Comparison of ENCODE assay signal across 23 cellular contexts in the genomic region with DNA sequence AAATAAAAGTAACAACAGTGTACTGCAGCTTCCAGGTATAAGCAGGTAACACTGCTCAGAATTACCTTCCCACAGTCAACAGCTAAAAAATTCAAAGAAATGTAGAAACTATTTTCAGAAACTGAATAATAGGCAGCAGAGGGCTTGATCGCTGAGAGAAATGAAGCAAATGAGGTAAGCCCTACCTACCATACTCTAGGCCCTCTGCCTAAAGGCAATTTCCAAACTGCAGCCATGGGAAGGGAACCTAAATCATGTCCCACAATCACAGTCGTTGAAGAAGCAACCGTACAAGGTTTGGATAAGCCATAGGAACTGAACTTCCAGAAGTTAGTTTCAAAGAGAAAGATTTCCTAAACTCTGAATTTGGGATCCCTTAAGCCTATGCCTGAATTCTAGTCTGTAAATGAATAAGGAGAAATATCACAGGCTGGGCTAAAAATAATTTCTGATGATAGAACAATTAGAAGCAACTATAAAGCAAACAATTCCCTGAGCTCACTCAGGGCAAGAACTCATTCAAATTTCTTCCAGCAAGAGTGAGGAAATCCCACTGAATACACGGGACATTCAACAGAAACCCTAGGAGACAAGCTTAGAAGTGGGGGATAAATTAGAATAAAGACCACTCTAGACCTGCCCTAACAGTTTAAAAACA. TPM values are rescaled to one million over a fixed set of nuclear protein-coding genes. Genes with fewer than 3 reads are reported as not detected.
DNase-seq lines count a peak whose midpoint lies in the region; ATAC-seq, FAIRE-seq and TF ChIP-seq lines count a peak whose summit lies in the region.
"Had no signal": no experiment of that assay in that cellular context is flagged by ENCODE, and none has a peak within 500 bp of the region (broad histone marks: within the 10 kb centered on the region; RNA-seq: fewer than 3 reads in every experiment).

No MANE protein-coding gene starts in this region.

- no peak for FAIRE-seq in endothelial cell of umbilical vein (lab: Jason Lieb, UNC)
- FAIRE-seq: G401.6, RCC 7860 had no signal

- H3K9me3 ChIP-seq in HUES6 (ENCODE audit: control insufficient read depth, insufficient read depth, low read depth, low read length) (no peaks in the 10 kb centered on the region), endothelial cell of umbilical vein (replicated peaks; ENCODE audit: control insufficient read depth, insufficient read depth, low read length) (no peaks in the 10 kb centered on the region), psoas muscle (no peaks in the 10 kb centered on the region)
- H3K9me3 ChIP-seq: thyroid gland had no signal

- CTCF ChIA-PET in endothelial cell of umbilical vein (lab: Charles Lee) = interaction anchor here (0.8 to 1.2 kb wide), 4 partner anchors 12 to 41 kb away, joined by 3 to 4 read pairs (median 4); a partner anchor contains a TSS

- H2AFZ ChIP-seq in endothelial cell of umbilical vein (ENCODE audit: low read depth, low read length) = no peak overlapping the region

- no peaks in the 10 kb centered on the region for H3K9me1 ChIP-seq in endothelial cell of umbilical vein (replicated peaks; ENCODE audit: control insufficient read depth, extremely low read depth, insufficient read depth, low read length)

- TF ChIP-seq POLR2A in endothelial cell of umbilical vein (IDR thresholded peaks at IDR 0.05; ENCODE audit: low read depth, low read length) = no peak

- no peak for TF ChIP-seq CTCF in endothelial cell of umbilical vein (IDR thresholded peaks at IDR 0.05; ENCODE audit: extremely low read depth in 1 of 2, insufficient read depth in 1 of 2, low read depth in 1 of 2, low read length in 2 of 2)
- no peak for TF ChIP-seq CTCF in psoas muscle (IDR thresholded peaks at IDR 0.05)

- dilution Hi-C loops in endothelial cell of umbilical vein (cut with MboI; ENCODE audit: extremely low pct_ligation_motif_present, low sequenced_read_pairs) = no loop called here

- no peaks in the 10 kb centered on the region for H3K4me1 ChIP-seq in HUES6 (ENCODE audit: control insufficient read depth, insufficient read depth, low read length)
- H3K4me1 ChIP-seq in endothelial cell of umbilical vein (ENCODE audit: control insufficient read depth, extremely low read depth, insufficient read depth, low read length) = peaks cover 16% of the 10 kb centered on the region
- peaks cover 26% of the 10 kb centered on the region for H3K4me1 ChIP-seq in psoas muscle

- no peaks in the 10 kb centered on the region for H3K27me3 ChIP-seq in HUES6 (ENCODE audit: control insufficient read depth, insufficient read depth, low read length)
- H3K27me3 ChIP-seq in endothelial cell of umbilical vein (ENCODE audit: control insufficient read depth in 2 of 2, insufficient read depth in 2 of 2, low read length in 2 of 2) = no peaks in the 10 kb centered on the region
- H3K27me3 ChIP-seq in psoas muscle (ENCODE audit: insufficient read depth in 3 of 3, low read length in 2 of 3) = no peaks in the 10 kb centered on the region
- H3K27me3 ChIP-seq: thyroid gland had no signal

- WGBS in psoas muscle, 3 donors = 53 to 62% (median 55%) methylated on average over 4 of the region's 4 CpGs

- TSS peak; percentile 42 for BruUV-seq in endothelial cell of umbilical vein (replicated peaks; lab: Mats Ljungman, UMichigan)

- 0 out of 2 replicates have a peak overlapping the region, but pooled peaks have one; percentile 14 for H3K27ac ChIP-seq in HUES6 (ENCODE audit: low read depth, low read length)
- H3K27ac ChIP-seq in endothelial cell of umbilical vein (ENCODE audit: insufficient read depth, low read depth, low read length) = peak overlapping the region; percentile 23
- peak overlapping the region; percentile 62 for H3K27ac ChIP-seq in psoas muscle
- H3K27ac ChIP-seq: SK-N-MC, thyroid gland had no signal

- H3K9ac ChIP-seq in HUES6 (ENCODE audit: low read length) = no peak overlapping the region
- no peak overlapping the region for H3K9ac ChIP-seq in endothelial cell of umbilical vein (replicated peaks; ENCODE audit: extremely low read depth, insufficient read depth, low read length)

- POLR2A ChIA-PET in endothelial cell of umbilical vein (lab: Charles Lee) = interaction anchor here (0.6 kb wide), 1 partner anchor 40 kb away, joined by 7 read pairs; no protein-coding TSS in a partner anchor

- intact Hi-C loops in Right ventricle myocardium inferior (cut with DNase I) = no loop called here
- intact Hi-C loops in cardiac septum (cut with DNase I) = no loop called here
- intact Hi-C loops in endothelial cell of umbilical vein (cut with micrococcal nuclease) = loop anchor here (1.0 kb wide), 1 partner anchor 8 kb away; no protein-coding TSS in a partner anchor
- intact Hi-C loops in psoas muscle (cut with DNase I) = no loop called here

- H3K36me3 ChIP-seq in HUES6 (ENCODE audit: control insufficient read depth, insufficient read depth, low read length) = peaks cover 47% of the 10 kb centered on the region
- peaks cover 0 to 12% of the 10 kb centered on the region in 2 experiments for H3K36me3 ChIP-seq in endothelial cell of umbilical vein (ENCODE audit: control insufficient read depth in 2 of 2, extremely low read depth in 1 of 2, insufficient read depth in 2 of 2, low read length in 2 of 2)
- H3K36me3 ChIP-seq in psoas muscle (ENCODE audit: insufficient read depth in 1 of 2, low read depth in 1 of 2) = peaks cover 2 to 43% of the 10 kb centered on the region in 2 donors

- peak; percentile 26 for ATAC-seq in Right ventricle myocardium inferior
- ATAC-seq in psoas muscle = peak; percentile 27 to 63 (median 46)
- ATAC-seq: left lobe of liver; stimulated activated memory B cell treated with anti-CD40 and anti-IgM and Interleukin-4, amounts not matched to agents 10 μg/mL and 1 μg/mL and 100 μg/mL, for 72 hours had no signal

- H3K4me2 ChIP-seq in endothelial cell of umbilical vein (ENCODE audit: insufficient read depth, low read length) = peak overlapping the region; percentile 37
- H3K4me2 ChIP-seq: smooth muscle cell had no signal

- DNase-seq in Right ventricle myocardium inferior (ENCODE audit: missing footprints) (no peak), cardiac septum (ENCODE audit: low spot score) (no peak), endothelial cell of umbilical vein (ENCODE audit: low read depth, low spot score) (peak; percentile 8), psoas muscle (no peak), AG20443 (ENCODE audit: low spot score) (no peak), NCI-H2171 treated with DMSO at 0.1 percent for 48 hours (lab: John Stamatoyannopoulos, UW) (no peak), foreskin melanocyte (no peak)
- DNase-seq: activated CD4-positive, alpha-beta T cell treated with anti-CD3 and anti-CD28 coated beads, Interleukin-2, amount 50 U/mL, for 1 hour; cerebellar nuclear complex; DMS153; HCEC 1CT; NCI-H1417; NCI-H2081 treated with DMSO at 0.1 percent for 48 hours; NCI-H524; T-helper 2 cell; thyroid gland had no signal

- no peaks in the 10 kb centered on the region for H4K20me1 ChIP-seq in endothelial cell of umbilical vein (replicated peaks; ENCODE audit: control insufficient read depth, extremely low read depth, insufficient read depth, low read length)

- H3K4me3 ChIP-seq in HUES6 (ENCODE audit: low read depth, low read length) = no peak overlapping the region
- no peak overlapping the region for H3K4me3 ChIP-seq in endothelial cell of umbilical vein (replicated peaks in 1 of 3; ENCODE audit: insufficient read depth in 1 of 3, low read depth in 1 of 3, low read length in 3 of 3)
- H3K4me3 ChIP-seq in psoas muscle = no peak overlapping the region
- H3K4me3 ChIP-seq: SK-N-MC, smooth muscle cell, thyroid gland had no signal

- H3K79me2 ChIP-seq in endothelial cell of umbilical vein (ENCODE audit: control insufficient read depth, insufficient read depth, low read length) = peaks cover 62% of the 10 kb centered on the region

TF ChIP-seq in endothelial cell of umbilical vein, 7 proteins besides CTCF, POLR2A, EP300 and RAD21 (continues in another document):
- TF ChIP-seq JUN (IDR thresholded peaks at IDR 0.05; ENCODE audit: borderline replicate concordance, insufficient read depth, insufficient read length, low read depth) = no peak
- no peak for TF ChIP-seq POLR2AphosphoS5 (IDR thresholded peaks at IDR 0.05; ENCODE audit: insufficient read depth, low read depth, low read length)
- TF ChIP-seq EZH2 (IDR thresholded peaks at IDR 0.05; ENCODE audit: borderline replicate concordance, low read depth, low read length, severe bottlenecking) = no peak
- TF ChIP-seq, protein P1, sequence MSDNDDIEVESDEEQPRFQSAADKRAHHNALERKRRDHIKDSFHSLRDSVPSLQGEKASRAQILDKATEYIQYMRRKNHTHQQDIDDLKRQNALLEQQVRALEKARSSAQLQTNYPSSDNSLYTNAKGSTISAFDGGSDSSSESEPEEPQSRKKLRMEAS (IDR thresholded peaks at IDR 0.05; ENCODE audit: insufficient read depth, insufficient read length) = no peak
- TF ChIP-seq MYC (IDR thresholded peaks at IDR 0.05; ENCODE audit: low read depth, low read length) = no peak
- no peak for TF ChIP-seq FOS (IDR thresholded peaks at IDR 0.05; ENCODE audit: borderline replicate concordance, insufficient read depth, low read length)

RNA-seq across cellular contexts. Expression of a gene that starts 24.5 kb away (rescaled TPM):
- total RNA-seq in Right ventricle myocardium inferior (60.7 TPM), cardiac septum (78.1 TPM), endothelial cell of umbilical vein (134 and 140 TPM in 2 replicates), psoas muscle (100 to 1,000 TPM in 1 of 4 donors, 10 to 100 TPM in 3; 78.8 to 102 (median 81.5) TPM)
- polyA plus RNA-seq in endothelial cell of umbilical vein (81.1 and 90.0 TPM in 2 replicates), psoas muscle (10 to 100 TPM; 22.8 to 47.1 (median 29.4) TPM)
- polyA plus RNA-seq in endothelial cell of umbilical vein (2011; cell fraction: cytosol; rRNA removed) = 63.3 and 64.6 TPM in 2 replicates
- polyA plus RNA-seq in endothelial cell of umbilical vein (2011; cell fraction: nucleus; rRNA removed) = 95.3 and 99.8 TPM in 2 replicates
- polyA plus RNA-seq in endothelial cell of umbilical vein (2012) = 57.3 and 60.0 TPM in 2 replicates
- polyA minus RNA-seq in endothelial cell of umbilical vein = 434 and 461 TPM in 2 replicates
- 71.4 TPM for polyA minus RNA-seq in endothelial cell of umbilical vein (2011; cell fraction: cytosol; rRNA and poly(A)+ RNA removed)
- polyA minus RNA-seq in endothelial cell of umbilical vein (2011; cell fraction: nucleus; rRNA and poly(A)+ RNA removed) = 297 and 421 TPM in 2 replicates

RNA-seq across cellular contexts. Expression of a gene that starts 26.2 kb away (rescaled TPM):
- total RNA-seq in Right ventricle myocardium inferior (5.4 TPM), cardiac septum (9.9 TPM), endothelial cell of umbilical vein (28.0 and 28.6 TPM in 2 replicates), psoas muscle (10 to 100 TPM in 1 of 4 donors, 1 to 10 TPM in 3; 6.7 to 13.2 (median 7.7) TPM)
- polyA plus RNA-seq in endothelial cell of umbilical vein (40.8 and 40.9 TPM in 2 replicates), psoas muscle (10 to 100 TPM in 1 of 3 donors, 1 to 10 TPM in 2; 3.8 to 13.0 (median 8.3) TPM)
- 12.9 and 18.3 TPM in 2 replicates for polyA plus RNA-seq in endothelial cell of umbilical vein (2011; cell fraction: cytosol; rRNA removed)
- polyA plus RNA-seq in endothelial cell of umbilical vein (2011; cell fraction: nucleus; rRNA removed) = 281 and 287 TPM in 2 replicates
- 24.0 and 25.5 TPM in 2 replicates for polyA plus RNA-seq in endothelial cell of umbilical vein (2012)
- polyA minus RNA-seq in endothelial cell of umbilical vein = 42.5 and 54.3 TPM in 2 replicates
- polyA minus RNA-seq in endothelial cell of umbilical vein (2011; cell fraction: cytosol; rRNA and poly(A)+ RNA removed) = 7.8 TPM
- polyA minus RNA-seq in endothelial cell of umbilical vein (2011; cell fraction: nucleus; rRNA and poly(A)+ RNA removed) = 44.2 and 61.8 TPM in 2 replicates
